25 cellular contexts compared by ENCODE assay signal in genomic region chr5:178470693-178471025, GRCh38.
"Had no signal": no experiment of that assay in that cellular context is flagged by ENCODE, and none has a peak within 500 bp of the region (broad histone marks: within the 10 kb centered on the region; RNA-seq: fewer than 3 reads in every experiment).

No MANE protein-coding gene starts in this region.

- H3K9me3 Mint-ChIP-seq: natural killer cell; neural crest cell; stimulated activated memory B cell treated with anti-CD40 and anti-IgM and Interleukin-4, amounts not matched to agents 10 μg/mL and 1 μg/mL and 100 μg/mL, for 72 hours had no signal

- H3K36me3 ChIP-seq: esophagus muscularis mucosa, gastroesophageal sphincter, heart left ventricle, left lung, sigmoid colon, tibial artery had no signal

- H3K4me1 ChIP-seq: foreskin keratinocyte, psoas muscle, testis had no signal

- H3K9me3 ChIP-seq: esophagus muscularis mucosa, gastroesophageal sphincter, left lung, psoas muscle, sigmoid colon, testis, tibial artery had no signal

- H3K27ac ChIP-seq: coronary artery, esophagus muscularis mucosa, foreskin keratinocyte, gastroesophageal sphincter, heart left ventricle, hepatocyte, left lung, psoas muscle, sigmoid colon, testis, tibial artery had no signal

- H3K4me3 Mint-ChIP-seq: natural killer cell; stimulated activated memory B cell treated with anti-CD40 and anti-IgM and Interleukin-4, amounts not matched to agents 10 μg/mL and 1 μg/mL and 100 μg/mL, for 72 hours; type B pancreatic cell had no signal

- DNase-seq: dermis blood vessel endothelial cell; effector memory CD4-positive, alpha-beta T cell; foreskin keratinocyte; heart left ventricle; kidney; mammary epithelial cell; natural killer cell; nucleus accumbens; psoas muscle; right cardiac atrium; sigmoid colon; stimulated activated CD4-positive, alpha-beta T cell treated with anti-CD3 and anti-CD28 coated beads, Interleukin-4, amount 100 ng/mL, for 4 hours; stimulated activated naive CD8-positive, alpha-beta T cell treated with anti-CD3 and anti-CD28 coated beads, Interleukin-15, Interleukin-2, amounts not matched to agents 100 U/mL and 50 U/mL, for 24 hours; substantia nigra; testis had no signal

- H3K27me3 ChIP-seq: esophagus muscularis mucosa, foreskin keratinocyte, gastroesophageal sphincter, heart left ventricle, hepatocyte, left lung, sigmoid colon, testis, tibial artery had no signal

- H3K27ac Mint-ChIP-seq: natural killer cell; stimulated activated memory B cell treated with anti-CD40 and anti-IgM and Interleukin-4, amounts not matched to agents 10 μg/mL and 1 μg/mL and 100 μg/mL, for 72 hours; type B pancreatic cell had no signal

- H3K36me3 Mint-ChIP-seq: natural killer cell; stimulated activated memory B cell treated with anti-CD40 and anti-IgM and Interleukin-4, amounts not matched to agents 10 μg/mL and 1 μg/mL and 100 μg/mL, for 72 hours; type B pancreatic cell had no signal

- H3K4me1 Mint-ChIP-seq: natural killer cell; stimulated activated memory B cell treated with anti-CD40 and anti-IgM and Interleukin-4, amounts not matched to agents 10 μg/mL and 1 μg/mL and 100 μg/mL, for 72 hours had no signal

- ATAC-seq: foreskin keratinocyte; gastroesophageal sphincter; heart left ventricle; left lung; natural killer cell; psoas muscle; right cardiac atrium; stimulated activated memory B cell treated with anti-CD40 and anti-IgM and Interleukin-4, amounts not matched to agents 10 μg/mL and 1 μg/mL and 100 μg/mL, for 72 hours; stimulated activated naive CD8-positive, alpha-beta T cell treated with anti-CD3 and anti-CD28 coated beads, Interleukin-15, Interleukin-2, amounts not matched to agents 100 U/mL and 50 U/mL, for 24 hours had no signal

- H3K4me2 ChIP-seq: hepatocyte had no signal

- FAIRE-seq: endothelial cell of umbilical vein, kidney had no signal

- H3K4me3 ChIP-seq: coronary artery, esophagus muscularis mucosa, gastroesophageal sphincter, heart left ventricle, hepatocyte, left lung, psoas muscle, sigmoid colon, testis, tibial artery had no signal

- H2AFZ ChIP-seq: hepatocyte had no signal

- H3K79me2 ChIP-seq: hepatocyte had no signal
